Comparison of ENCODE assay signal across 1 cellular context in the genomic region with DNA sequence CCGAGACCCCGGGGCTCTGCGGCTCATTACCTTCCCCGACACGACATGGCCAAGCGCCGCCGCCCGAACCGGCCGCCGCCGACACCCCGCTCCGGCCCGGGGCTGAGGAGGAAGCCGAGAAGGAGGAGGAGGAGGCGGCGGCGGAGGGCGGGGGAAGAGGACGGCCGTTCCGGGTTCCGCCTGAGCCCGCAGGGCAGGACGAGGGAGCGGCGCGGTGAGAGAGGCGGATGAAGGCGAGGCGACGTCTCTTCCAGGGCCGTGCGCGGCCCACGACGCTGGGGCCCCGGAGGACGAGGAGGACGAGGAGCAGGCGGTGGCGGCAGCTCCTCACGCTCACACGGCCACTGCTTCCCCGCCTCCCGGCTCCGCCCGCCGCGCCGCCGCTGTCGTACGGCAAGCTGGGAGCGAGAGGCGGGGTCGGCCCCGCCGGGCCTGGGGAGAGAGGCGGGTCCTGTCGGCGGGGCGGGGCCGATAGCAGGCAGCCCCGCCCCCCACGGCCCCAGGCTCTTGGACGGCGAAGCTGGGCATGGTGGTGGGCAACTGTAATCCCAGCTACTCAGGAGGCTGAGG.
TF ChIP-seq lines count a peak whose summit lies in the region.

No MANE protein-coding gene starts in this region.

TF ChIP-seq in H1, 55 proteins besides CTCF, POLR2A, EP300 and RAD21:
- TF ChIP-seq POLR2AphosphoS5 (IDR thresholded peaks at IDR 0.05; ENCODE audit: low read depth, low read length) (peak; percentile 53; the same call in 1 of the 2 replicates), PHF8 (conservative IDR thresholded peaks at IDR 0.05; ENCODE audit: low read depth, low read length) (peak; percentile 69; the same call in 1 of the 2 replicates), RBBP5 (IDR thresholded peaks at IDR 0.05; ENCODE audit: borderline replicate concordance, low read depth, low read length) (peak; percentile 42; the same call in 1 of the 2 replicates), TBP (IDR thresholded peaks at IDR 0.05; ENCODE audit: low read depth, low read length) (peak; percentile 38; the same call in 1 of the 2 replicates)
